ENCODE assay signal across 21 cellular contexts in genomic region chr2:53021828-53022227, GRCh38.
"Had no signal": no experiment of that assay in that cellular context is flagged by ENCODE, and none has a peak within 500 bp of the region (broad histone marks: within the 10 kb centered on the region; RNA-seq: fewer than 3 reads in every experiment).

No MANE protein-coding gene starts in this region.

- H3K4me3 ChIP-seq: colonic mucosa, esophagus squamous epithelium, lower lobe of right lung, ovary, psoas muscle, sigmoid colon, thoracic aorta, tibial nerve, upper lobe of left lung had no signal

- DNase-seq: colonic mucosa; effector memory CD4-positive, alpha-beta T cell; erythroblast; esophagus squamous epithelium; foreskin melanocyte; head of caudate nucleus; left ventricle myocardium superior; lower lobe of right lung; natural killer cell; ovary; psoas muscle; right cardiac atrium; sigmoid colon; stimulated activated CD4-positive, alpha-beta T cell treated with anti-CD3 and anti-CD28 coated beads, Interleukin-2, amount 100 ng/mL, for 24 hours; stimulated activated CD4-positive, alpha-beta T cell treated with anti-CD3 and anti-CD28 coated beads, Interleukin-4, amount 100 ng/mL, for 4 hours; stimulated activated naive B cell treated with anti-CD40 and anti-IgM and Interleukin-4, amounts not matched to agents 10 μg/mL and 1 μg/mL and 100 μg/mL, for 72 hours; upper lobe of left lung had no signal

- H3K4me3 Mint-ChIP-seq: dendritic cell treated with granulocyte-macrophage colony-stimulating factor and Interleukin-4, amounts not matched to agents 40 ng/mL and 50 ng/mL, for 4 days; natural killer cell; stimulated activated naive B cell treated with anti-CD40 and anti-IgM and Interleukin-4, amounts not matched to agents 10 μg/mL and 1 μg/mL and 100 μg/mL, for 72 hours; stimulated activated naive CD8-positive, alpha-beta T cell treated with anti-CD3 and anti-CD28 coated beads, Interleukin-15, Interleukin-2, amounts not matched to agents 100 ng/mL and 50 ng/mL, for 24 hours had no signal

- H3K27me3 Mint-ChIP-seq: dendritic cell treated with granulocyte-macrophage colony-stimulating factor and Interleukin-4, amounts not matched to agents 40 ng/mL and 50 ng/mL, for 4 days; stimulated activated naive B cell treated with anti-CD40 and anti-IgM and Interleukin-4, amounts not matched to agents 10 μg/mL and 1 μg/mL and 100 μg/mL, for 72 hours; stimulated activated naive CD8-positive, alpha-beta T cell treated with anti-CD3 and anti-CD28 coated beads, Interleukin-15, Interleukin-2, amounts not matched to agents 100 ng/mL and 50 ng/mL, for 24 hours had no signal

- H3K36me3 Mint-ChIP-seq: natural killer cell; stimulated activated naive B cell treated with anti-CD40 and anti-IgM and Interleukin-4, amounts not matched to agents 10 μg/mL and 1 μg/mL and 100 μg/mL, for 72 hours had no signal

- ATAC-seq: left ventricle myocardium superior; lower lobe of right lung; natural killer cell; psoas muscle; right cardiac atrium; stimulated activated naive B cell treated with anti-CD40 and anti-IgM and Interleukin-4, amounts not matched to agents 10 μg/mL and 1 μg/mL and 100 μg/mL, for 72 hours had no signal

- H3K27ac Mint-ChIP-seq: dendritic cell treated with granulocyte-macrophage colony-stimulating factor and Interleukin-4, amounts not matched to agents 40 ng/mL and 50 ng/mL, for 4 days; natural killer cell; stimulated activated naive B cell treated with anti-CD40 and anti-IgM and Interleukin-4, amounts not matched to agents 10 μg/mL and 1 μg/mL and 100 μg/mL, for 72 hours; stimulated activated naive CD8-positive, alpha-beta T cell treated with anti-CD3 and anti-CD28 coated beads, Interleukin-15, Interleukin-2, amounts not matched to agents 100 ng/mL and 50 ng/mL, for 24 hours had no signal

- H3K4me1 Mint-ChIP-seq: natural killer cell; stimulated activated naive B cell treated with anti-CD40 and anti-IgM and Interleukin-4, amounts not matched to agents 10 μg/mL and 1 μg/mL and 100 μg/mL, for 72 hours had no signal
